1 cellular context compared by ENCODE assay signal in the genomic region with DNA sequence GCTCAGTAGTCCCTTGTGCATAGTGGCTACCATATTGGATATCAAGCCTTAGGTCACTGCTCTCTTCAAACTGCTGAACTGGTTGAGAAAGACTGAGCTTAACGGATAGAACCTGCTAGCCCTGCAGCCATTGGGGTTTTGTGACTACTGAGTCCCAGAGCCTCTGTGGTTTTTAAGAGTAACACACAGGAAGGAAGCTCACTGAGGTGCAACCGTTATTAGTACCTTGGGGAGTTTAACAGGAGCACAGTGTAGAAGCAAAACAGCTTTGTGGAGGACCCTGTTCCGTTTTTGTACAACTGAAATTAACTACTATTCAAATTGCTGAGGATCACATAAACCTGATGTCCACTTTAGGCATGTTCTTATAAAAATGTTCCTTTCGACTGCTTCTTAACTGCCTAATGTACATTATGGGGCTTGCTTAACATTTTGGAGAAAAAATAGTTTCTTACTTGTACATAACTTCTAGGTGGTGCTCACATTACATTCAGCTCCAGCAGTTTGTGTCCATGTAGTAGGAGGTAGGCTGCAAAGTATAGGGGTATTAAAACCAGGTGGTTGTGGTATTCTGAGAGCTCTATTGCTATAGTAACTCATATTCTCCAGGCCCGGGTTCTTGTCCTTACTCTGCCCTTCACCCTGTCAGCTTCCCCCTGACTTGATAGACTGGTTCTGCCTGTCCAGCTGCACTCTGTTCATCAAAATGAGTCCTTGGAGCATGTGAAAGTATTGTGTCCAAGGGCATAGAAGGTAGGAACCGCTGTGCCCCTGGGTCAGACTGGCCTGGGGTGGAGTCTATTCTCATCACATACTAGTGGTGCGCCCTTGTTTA.
TF ChIP-seq lines count a peak whose summit lies in the region.

No MANE protein-coding gene starts in this region.

TF ChIP-seq in HCT116, 20 proteins besides CTCF, POLR2A, EP300 and RAD21 (continued from another document):
- TF ChIP-seq CEBPB (IDR thresholded peaks at IDR 0.05; ENCODE audit: low read depth): no peak
- no peak for TF ChIP-seq EZH2phosphoT487 (IDR thresholded peaks at IDR 0.05; ENCODE audit: borderline replicate concordance)
- TF ChIP-seq SP1 (IDR thresholded peaks at IDR 0.05; ENCODE audit: low read depth): no peak; the same call in 1 of the 2 replicates
- TF ChIP-seq SRF (IDR thresholded peaks at IDR 0.05; ENCODE audit: low read depth): no peak
- TF ChIP-seq, protein P1, sequence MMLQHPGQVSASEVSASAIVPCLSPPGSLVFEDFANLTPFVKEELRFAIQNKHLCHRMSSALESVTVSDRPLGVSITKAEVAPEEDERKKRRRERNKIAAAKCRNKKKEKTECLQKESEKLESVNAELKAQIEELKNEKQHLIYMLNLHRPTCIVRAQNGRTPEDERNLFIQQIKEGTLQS (IDR thresholded peaks at IDR 0.05): no peak
- TF ChIP-seq SIN3A (IDR thresholded peaks at IDR 0.05; ENCODE audit: low read depth): no peak
- no peak for TF ChIP-seq POLR2AphosphoS5 (IDR thresholded peaks at IDR 0.05; ENCODE audit: low read depth, low read length)
